ENCODE assay signal across 1 cellular context in the genomic region with DNA sequence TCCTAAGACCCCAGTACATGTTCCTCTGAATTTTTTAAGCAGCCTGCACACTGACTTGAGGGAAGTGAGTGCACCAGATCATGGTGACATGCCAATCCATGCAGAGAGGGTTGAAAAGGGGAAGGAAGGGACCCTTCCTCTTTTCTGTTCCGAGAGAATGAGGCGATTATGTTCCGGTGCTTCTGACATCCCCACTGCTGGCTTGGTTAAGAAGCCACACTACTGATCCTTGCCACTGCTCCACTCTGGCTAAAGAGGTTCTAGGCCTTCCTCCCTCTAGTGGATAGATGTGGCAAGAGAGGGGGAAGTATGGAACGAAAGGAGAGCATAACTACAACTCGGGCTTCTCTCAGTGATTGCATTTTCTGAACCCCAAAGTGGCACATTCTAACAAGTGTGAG.
A peak's percentile ranks its signal among the peaks of the same experiment; 100 is the strongest.
TF ChIP-seq lines count a peak whose summit lies in the region.

No MANE protein-coding gene starts in this region.

TF ChIP-seq in H1, 55 proteins besides CTCF, POLR2A, EP300 and RAD21:
- TF ChIP-seq NANOG (IDR thresholded peaks at IDR 0.05; ENCODE audit: insufficient read depth, low read depth, low read length, poor library complexity, severe bottlenecking): no peak
- TF ChIP-seq EZH2 (IDR thresholded peaks at IDR 0.05; ENCODE audit: low read depth, low read length, severe bottlenecking): no peak
- TF ChIP-seq TEAD4 (IDR thresholded peaks at IDR 0.05; ENCODE audit: low read depth, low read length): no peak
- TF ChIP-seq CHD2 (IDR thresholded peaks at IDR 0.05; ENCODE audit: low read length): no peak
- TF ChIP-seq KDM1A (IDR thresholded peaks at IDR 0.05; ENCODE audit: borderline replicate concordance, low read length): no peak
- no peak for TF ChIP-seq EGR1 (IDR thresholded peaks at IDR 0.05; ENCODE audit: borderline replicate concordance, low read depth, low read length)
- TF ChIP-seq POLR2AphosphoS5 (IDR thresholded peaks at IDR 0.05; ENCODE audit: low read depth, low read length): no peak
- TF ChIP-seq TCF12 (IDR thresholded peaks at IDR 0.05; ENCODE audit: low read depth, low read length): no peak
- TF ChIP-seq TBP (IDR thresholded peaks at IDR 0.05; ENCODE audit: low read depth, low read length): 0 out of 2 replicates have a peak, but pooled peaks have one; percentile 11
- TF ChIP-seq, protein P1, sequence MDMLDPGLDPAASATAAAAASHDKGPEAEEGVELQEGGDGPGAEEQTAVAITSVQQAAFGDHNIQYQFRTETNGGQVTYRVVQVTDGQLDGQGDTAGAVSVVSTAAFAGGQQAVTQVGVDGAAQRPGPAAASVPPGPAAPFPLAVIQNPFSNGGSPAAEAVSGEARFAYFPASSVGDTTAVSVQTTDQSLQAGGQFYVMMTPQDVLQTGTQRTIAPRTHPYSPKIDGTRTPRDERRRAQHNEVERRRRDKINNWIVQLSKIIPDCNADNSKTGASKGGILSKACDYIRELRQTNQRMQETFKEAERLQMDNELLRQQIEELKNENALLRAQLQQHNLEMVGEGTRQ (IDR thresholded peaks at IDR 0.05; ENCODE audit: low read length): no peak
- TF ChIP-seq SIN3A (conservative IDR thresholded peaks at IDR 0.05 in 1 of 2, IDR thresholded peaks at IDR 0.05 in 1 of 2; ENCODE audit: low read depth in 1 of 2, low read length in 2 of 2): peak in 1 of 2 experiments; percentile 62; a peak in 1 of 4 replicates
- no peak for TF ChIP-seq SP2 (IDR thresholded peaks at IDR 0.05; ENCODE audit: low read length)
- TF ChIP-seq TAF1 (IDR thresholded peaks at IDR 0.05; ENCODE audit: low read depth, low read length): 0 out of 2 replicates have a peak, but pooled peaks have one; percentile 32
- TF ChIP-seq NRF1 (IDR thresholded peaks at IDR 0.05; ENCODE audit: low read depth, low read length): no peak
- no peak for TF ChIP-seq RFX5 (IDR thresholded peaks at IDR 0.05; ENCODE audit: borderline replicate concordance, low read depth, low read length)
- TF ChIP-seq, protein P2, sequence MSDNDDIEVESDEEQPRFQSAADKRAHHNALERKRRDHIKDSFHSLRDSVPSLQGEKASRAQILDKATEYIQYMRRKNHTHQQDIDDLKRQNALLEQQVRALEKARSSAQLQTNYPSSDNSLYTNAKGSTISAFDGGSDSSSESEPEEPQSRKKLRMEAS (IDR thresholded peaks at IDR 0.05): no peak
- no peak for TF ChIP-seq GABPA (IDR thresholded peaks at IDR 0.05; ENCODE audit: borderline replicate concordance, insufficient read depth, low read length)
- no peak for TF ChIP-seq POU5F1 (IDR thresholded peaks at IDR 0.05; ENCODE audit: low read depth, low read length)
- no peak for TF ChIP-seq YY1 (IDR thresholded peaks at IDR 0.05; ENCODE audit: low read depth, low read length)
